19 cellular contexts compared by ENCODE assay signal in the genomic region with DNA sequence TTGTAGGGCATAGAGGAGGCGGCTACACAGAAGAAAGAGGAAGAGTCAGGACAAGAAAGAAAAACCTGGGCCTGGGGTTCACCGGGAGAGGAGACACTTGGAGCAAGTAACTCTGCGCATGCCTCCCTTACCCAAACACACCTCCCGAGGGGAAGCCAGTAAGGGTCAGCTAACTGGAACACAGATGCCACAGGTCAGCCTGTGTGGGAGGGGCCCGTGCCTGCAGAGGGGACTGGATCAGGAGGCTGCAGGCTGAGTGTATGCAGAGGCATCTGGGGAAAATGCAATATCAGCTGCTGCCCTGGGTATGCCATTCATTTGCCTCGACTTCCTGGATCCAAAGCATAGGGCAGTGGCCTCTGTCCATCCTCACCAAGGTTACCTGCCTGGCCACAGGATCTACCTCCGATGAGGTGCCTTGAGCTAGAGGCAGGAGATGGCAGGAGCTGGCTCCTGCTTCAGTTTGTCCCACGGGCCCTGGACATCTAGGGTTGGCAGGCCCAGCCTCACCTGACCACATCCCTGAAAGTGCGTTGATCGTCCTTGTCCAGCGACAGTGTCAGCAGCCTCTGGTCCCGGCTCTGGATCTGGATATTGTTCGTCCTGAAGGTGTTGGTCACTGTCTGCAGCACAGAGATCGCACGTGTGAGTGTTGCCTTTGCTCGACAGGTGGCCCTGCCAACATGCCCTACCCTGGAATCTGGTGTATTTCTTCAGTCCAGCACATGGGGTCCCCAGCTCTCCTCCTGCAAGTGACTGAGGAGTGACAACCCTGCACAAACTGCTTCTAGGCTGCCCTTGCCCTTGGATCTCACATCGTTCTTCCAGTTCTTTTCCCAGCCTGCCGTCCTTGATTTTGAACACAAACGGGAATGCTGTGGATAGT. TPM values are rescaled to one million over a fixed set of nuclear protein-coding genes. Genes with fewer than 3 reads are reported as not detected.
A peak's percentile ranks its signal among the peaks of the same experiment; 100 is the strongest.
DNase-seq lines count a peak whose midpoint lies in the region; ATAC-seq, FAIRE-seq and TF ChIP-seq lines count a peak whose summit lies in the region.
"Had no signal": no experiment of that assay in that cellular context is flagged by ENCODE, and none has a peak within 500 bp of the region (broad histone marks: within the 10 kb centered on the region; RNA-seq: fewer than 3 reads in every experiment).

No MANE protein-coding gene starts in this region.

- DNase-seq in HepG2 (ENCODE audit: low spot score), result peak; percentile 31
- DNase-seq in right lobe of liver, result no peak
- DNase-seq in NCI-H146 treated with DMSO at 0.1 percent for 48 hours (lab: John Stamatoyannopoulos, UW; ENCODE audit: unreplicated experiment), result peak; percentile 6
- DNase-seq in H1 (ENCODE audit: low read depth in 1 of 2, low spot score in 2 of 2), result peak in 1 of 2 experiments; percentile 50
- no peak for DNase-seq in mucosa of descending colon
- no peak for DNase-seq in activated CD4-positive, alpha-beta T cell treated with anti-CD3 and anti-CD28 coated beads, Interleukin-2, amount 50 U/mL, for 4 hours
- DNase-seq in NCI-H510A (lab: John Stamatoyannopoulos, UW), result no peak
- DNase-seq: MV-4-11; naive thymus-derived CD4-positive, alpha-beta T cell; NCI-H345; stimulated activated CD4-positive, alpha-beta T cell treated with anti-CD3 and anti-CD28 coated beads, Interleukin-4, amount 100 ng/mL, for 24 hours; stimulated activated naive B cell treated with anti-CD40 and anti-IgM and Interleukin-4, amounts not matched to agents 10 μg/mL and 1 μg/mL and 100 μg/mL, for 72 hours had no signal

- TF ChIP-seq EP300 in HepG2 (IDR thresholded peaks at IDR 0.05; ENCODE audit: low read depth in 2 of 2, low read length in 2 of 2) (no peak), HepG2 (CRISPR knock-in tag; IDR thresholded peaks at IDR 0.05; ENCODE audit: borderline replicate concordance) (no peak), H1 (IDR thresholded peaks at IDR 0.05; ENCODE audit: borderline replicate concordance in 1 of 2, low read depth in 2 of 2, low read length in 2 of 2) (no peak)

- peak; percentile 53 for TF ChIP-seq CTCF in HepG2 (CRISPR knock-in tag; IDR thresholded peaks at IDR 0.05)
- TF ChIP-seq CTCF in right lobe of liver (IDR thresholded peaks at IDR 0.05), result no peak
- peak; percentile 39 to 68 (median 62) for TF ChIP-seq CTCF in H1 (IDR thresholded peaks at IDR 0.05; ENCODE audit: control extremely low read depth in 1 of 3, insufficient read depth in 1 of 3, low read depth in 1 of 3, low read length in 3 of 3)
- TF ChIP-seq CTCF in mucosa of descending colon (IDR thresholded peaks at IDR 0.05), result no peak

- H3K4me3 ChIP-seq in HepG2 (replicated peaks in 1 of 3; ENCODE audit: insufficient read depth in 1 of 3, low read depth in 2 of 3, low read length in 3 of 3), result no peak overlapping the region
- H3K4me3 ChIP-seq in right lobe of liver, result no peak overlapping the region
- H3K4me3 ChIP-seq in H1 (ENCODE audit: extremely low read depth in 1 of 4, insufficient read depth in 2 of 4, low read depth in 3 of 4, low read length in 4 of 4), result no peak overlapping the region
- H3K4me3 ChIP-seq in mucosa of descending colon, result no peak overlapping the region

- peaks cover 1 to 23% of the 10 kb centered on the region in 2 experiments for H3K27me3 ChIP-seq in HepG2 (ENCODE audit: control insufficient read depth in 1 of 2, insufficient read depth in 2 of 2, low read length in 2 of 2)
- no peaks in the 10 kb centered on the region for H3K27me3 ChIP-seq in right lobe of liver
- peaks cover 0 to 2% (median 0%) of the 10 kb centered on the region in 4 experiments; a peak in 2 of 7 replicates for H3K27me3 ChIP-seq in H1 (replicated peaks in 1 of 4; ENCODE audit: control insufficient read depth in 3 of 4, extremely low read depth in 1 of 4, insufficient read depth in 3 of 4, low read length in 3 of 4)

- ATAC-seq in HepG2, result peak; percentile 86
- ATAC-seq in right lobe of liver, result no peak
- no peak for ATAC-seq in mucosa of descending colon
- ATAC-seq in HG03175 (IDR thresholded peaks at IDR 0.05; ENCODE audit: unreplicated experiment), result no peak
- ATAC-seq: naive thymus-derived CD4-positive, alpha-beta T cell; stimulated activated naive B cell treated with anti-CD40 and anti-IgM and Interleukin-4, amounts not matched to agents 10 μg/mL and 1 μg/mL and 100 μg/mL, for 72 hours had no signal

- no peak overlapping the region for H4K91ac ChIP-seq in H1 (replicated peaks; ENCODE audit: insufficient read length, low read length)

- H2AK5ac ChIP-seq in H1 (ENCODE audit: low read depth, low read length), result peak overlapping the region; percentile 93; the same call in 1 of the 2 replicates

- H3K14ac ChIP-seq in H1 (ENCODE audit: insufficient read length), result no peak overlapping the region

- 14% methylated on average over 7 of the region's 19 CpGs for WGBS in HepG2 (ENCODE audit: low lambda C conversion rate)
- 55% methylated on average over 8 of the region's 19 CpGs for WGBS in right lobe of liver (ENCODE audit: insufficient coverage, low coverage, low lambda C conversion rate, missing lambda C conversion rate)
- 76% methylated on average over 19 of the region's 19 CpGs; no CpG with 5 or more reads in 1 of the 2 experiments for WGBS in H1 (ENCODE audit: extremely low coverage in 1 of 2, insufficient coverage in 1 of 2, insufficient read length in 1 of 2, insufficient replicate concordance in 2 of 2, low coverage in 1 of 2, low lambda C conversion rate in 2 of 2, missing lambda C conversion rate in 1 of 2), 2 experiments

- H2BK20ac ChIP-seq in H1 (ENCODE audit: low read length), result no peak overlapping the region

- no peak overlapping the region; the same call in 1 of the 2 replicates for H4K8ac ChIP-seq in H1 (ENCODE audit: extremely low read depth, insufficient read depth, low read length)

- no peak for TF ChIP-seq POLR2A in HepG2 (IDR thresholded peaks at IDR 0.05; ENCODE audit: insufficient read depth in 1 of 2, low read depth in 2 of 2, low read length in 2 of 2)
- no peak for TF ChIP-seq POLR2A in right lobe of liver (IDR thresholded peaks at IDR 0.05)
- no peak for TF ChIP-seq POLR2A in H1 (IDR thresholded peaks at IDR 0.05; ENCODE audit: control extremely low read depth in 1 of 2, low read depth in 2 of 2, low read length in 2 of 2)

- CTCF ChIA-PET in HepG2 (lab: Yijun Ruan, JAX; ENCODE audit: low intra/inter-chr PET ratio, low total read pairs), result interaction anchor here (1.7 kb wide), 1 partner anchor 91 kb away, joined by 4 read pairs; no protein-coding TSS in a partner anchor
- CTCF ChIA-PET in H1 (lab: Charles Lee; ENCODE audit: partially characterized antibody), result interaction anchor here (0.7 to 8.2 kb wide), 16 partner anchors 12 to 394 kb away, joined by 3 to 107 read pairs (median 5); no protein-coding TSS in a partner anchor

- FAIRE-seq in HepG2 (lab: Jason Lieb, UNC), result no peak
- FAIRE-seq in H1 (lab: Jason Lieb, UNC), result peak; percentile 69
- FAIRE-seq: bronchial epithelial cell, endothelial cell of umbilical vein, GM18507 had no signal

- H3K4me2 ChIP-seq in HepG2 (ENCODE audit: low read depth, low read length) (no peak overlapping the region), H1 (ENCODE audit: insufficient read depth in 1 of 2, low read depth in 2 of 2, low read length in 2 of 2) (no peak overlapping the region)

- H3K79me2 ChIP-seq in HepG2 (ENCODE audit: insufficient read depth, low read length) (no peaks in the 10 kb centered on the region), H1 (ENCODE audit: control insufficient read depth in 1 of 2, insufficient read depth in 2 of 2, low read length in 2 of 2) (no peaks in the 10 kb centered on the region)

- no peak overlapping the region for H3K18ac ChIP-seq in H1 (ENCODE audit: extremely low read depth, low read length)

- peak overlapping the region; percentile 40; the same call in 1 of the 2 replicates for H2BK15ac ChIP-seq in H1 (ENCODE audit: low read length)

- POLR2A ChIA-PET in HepG2 (lab: Yijun Ruan, JAX) (no interaction called here), H1 (lab: Charles Lee; ENCODE audit: partially characterized antibody) (no interaction called here)

- H3K9ac ChIP-seq in HepG2 (ENCODE audit: insufficient read depth, low read depth, low read length) (no peak overlapping the region), H1 (replicated peaks in 1 of 4; ENCODE audit: extremely low read depth in 1 of 4, low read depth in 3 of 4, low read length in 3 of 4) (no peak overlapping the region)

- H3K4me1 ChIP-seq in HepG2 (ENCODE audit: insufficient read depth, low read length), result no peaks in the 10 kb centered on the region
- H3K4me1 ChIP-seq in right lobe of liver, result peaks cover 0 to 6% (median 0%) of the 10 kb centered on the region in 4 donors
- peaks cover 0 to 15% (median 6%) of the 10 kb centered on the region in 4 experiments; a peak in 6 of 7 replicates for H3K4me1 ChIP-seq in H1 (replicated peaks in 1 of 4; ENCODE audit: control insufficient read depth in 3 of 4, insufficient read depth in 4 of 4, low read length in 3 of 4)
- H3K4me1 ChIP-seq in mucosa of descending colon (ENCODE audit: low read depth), result no peaks in the 10 kb centered on the region

- no peak overlapping the region for H3K27ac ChIP-seq in HepG2 (ENCODE audit: extremely low read length, insufficient read depth, low read length)
- H3K27ac ChIP-seq in right lobe of liver, result no peak overlapping the region
- no peak overlapping the region for H3K27ac ChIP-seq in H1 (ENCODE audit: low read depth, low read length)

- H3K23me2 ChIP-seq in H1 (ENCODE audit: low read depth, low read length), result peaks cover 4% of the 10 kb centered on the region; the same call in 1 of the 2 replicates

- 0 out of 2 replicates have a peak overlapping the region, but pooled peaks have one; percentile 27 for H2BK12ac ChIP-seq in H1 (ENCODE audit: low read depth, low read length)

- no peaks in the 10 kb centered on the region for H4K20me1 ChIP-seq in HepG2 (ENCODE audit: insufficient read depth, low read length)
- H4K20me1 ChIP-seq in H1 (replicated peaks in 1 of 2; ENCODE audit: control insufficient read depth in 1 of 2, insufficient read depth in 2 of 2, low read length in 2 of 2), result no peaks in the 10 kb centered on the region

- intact Hi-C loops in HepG2 (cut with micrococcal nuclease; ENCODE audit: unreplicated experiment), result loop anchor here (5.0 kb wide), 1 partner anchor 94 kb away; no protein-coding TSS in a partner anchor
- intact Hi-C loops in right lobe of liver (cut with DNase I), result no loop called here
- intact Hi-C loops in mucosa of descending colon (cut with DNase I, micrococcal nuclease), result no loop called here

- no peaks in the 10 kb centered on the region for H3K79me1 ChIP-seq in H1 (ENCODE audit: low read depth, low read length)

- no TSS peak for BruUV-seq in HepG2 (replicated peaks; lab: Mats Ljungman, UMichigan)

- no peak overlapping the region for H3K4ac ChIP-seq in H1 (replicated peaks; ENCODE audit: insufficient read length, low read depth, low read length)

- no peak overlapping the region for H2AFZ ChIP-seq in HepG2 (ENCODE audit: low read length)
- H2AFZ ChIP-seq in H1 (ENCODE audit: low read length), result no peak overlapping the region

- H3K9me3 ChIP-seq in HepG2 (ENCODE audit: low read length) (no peaks in the 10 kb centered on the region), right lobe of liver (no peaks in the 10 kb centered on the region), H1 (ENCODE audit: insufficient read depth in 2 of 2, low read depth in 1 of 2, low read length in 1 of 2) (no peaks in the 10 kb centered on the region), mucosa of descending colon (no peaks in the 10 kb centered on the region)

- no peak overlapping the region for H4K5ac ChIP-seq in H1 (ENCODE audit: insufficient read length, low read depth, low read length)

- in situ Hi-C loops in HepG2 (cut with HindIII; ENCODE audit: extremely low pct_ligation_motif_present, low pct_unique_long_range_greater_than_20kb), result no loop called here

- no peak overlapping the region for H2BK120ac ChIP-seq in H1 (replicated peaks; ENCODE audit: low read depth, low read length)

- H3K36me3 ChIP-seq in HepG2 (replicated peaks in 1 of 2; ENCODE audit: control insufficient read depth in 1 of 2, insufficient read depth in 2 of 2, low read length in 2 of 2), result no peaks in the 10 kb centered on the region
- no peaks in the 10 kb centered on the region for H3K36me3 ChIP-seq in right lobe of liver
- no peaks in the 10 kb centered on the region for H3K36me3 ChIP-seq in H1 (ENCODE audit: control insufficient read depth in 2 of 4, insufficient read depth in 4 of 4, low read length in 3 of 4)
- no peaks in the 10 kb centered on the region for H3K36me3 ChIP-seq in mucosa of descending colon (ENCODE audit: low read depth)

- H2BK5ac ChIP-seq in H1 (ENCODE audit: low read depth, low read length), result 0 out of 2 replicates have a peak overlapping the region, but pooled peaks have one; percentile 19

- no peak overlapping the region for H3K23ac ChIP-seq in H1 (ENCODE audit: insufficient read length)

- TF ChIP-seq RAD21 in HepG2 (CRISPR knock-in tag; IDR thresholded peaks at IDR 0.05) (no peak), H1 (IDR thresholded peaks at IDR 0.05 in 1 of 2, conservative IDR thresholded peaks at IDR 0.05 in 1 of 2; ENCODE audit: low read depth in 2 of 2, low read length in 2 of 2) (peak; percentile 64 to 74)

- H3K56ac ChIP-seq in H1 (replicated peaks; ENCODE audit: insufficient read length, low read depth, low read length), result no peak overlapping the region

RNA-seq across cellular contexts. Expression of a gene that starts 4.6 kb away (rescaled TPM):
- total RNA-seq in HepG2 (2016; rRNA removed; fragmentation: Illumina TruSeq; extraction: Trizol), result not detected in 2 replicates
- total RNA-seq in HepG2 (2016; cell fraction: cytosol; rRNA removed; fragmentation: Illumina TruSeq; extraction: Trizol; ENCODE audit: low read depth), result not detected in 2 replicates
- total RNA-seq in HepG2 (2016; cell fraction: insoluble cytoplasmic fraction; rRNA removed; fragmentation: Illumina TruSeq; extraction: Trizol), result not detected in 2 replicates
- total RNA-seq in HepG2 (2016; cell fraction: membrane; rRNA removed; fragmentation: Illumina TruSeq; extraction: Trizol), result not detected in 2 replicates
- total RNA-seq in HepG2 (2016; cell fraction: nucleus; rRNA removed; fragmentation: Illumina TruSeq; extraction: Trizol), result not detected in 2 replicates
- not detected in 2 replicates for polyA plus RNA-seq in HepG2 (2011; rRNA removed)
- not detected in 2 replicates for polyA plus RNA-seq in HepG2 (2011; cell fraction: cytosol; rRNA removed)
- polyA plus RNA-seq in HepG2 (2011; cell fraction: nucleus; rRNA removed), result not detected in 2 replicates
- polyA plus RNA-seq in HepG2 (2012), result not detected in 2 replicates
- not detected in 2 replicates for polyA plus RNA-seq in HepG2 (2016; cell fraction: cytosol; fragmentation: Illumina TruSeq; extraction: Trizol; ENCODE audit: low read depth)
- polyA plus RNA-seq in HepG2 (2016; cell fraction: insoluble cytoplasmic fraction; fragmentation: Illumina TruSeq; extraction: Trizol; ENCODE audit: low read depth), result not detected in 2 replicates
- not detected in 2 replicates for polyA plus RNA-seq in HepG2 (2016; cell fraction: membrane; fragmentation: Illumina TruSeq; extraction: Trizol; ENCODE audit: low read depth)
- not detected in 2 replicates for polyA plus RNA-seq in HepG2 (2016; cell fraction: nucleus; fragmentation: Illumina TruSeq; extraction: Trizol; ENCODE audit: insufficient read depth, low read depth)
- not detected in 2 replicates for polyA minus RNA-seq in HepG2 (2011; rRNA and poly(A)+ RNA removed; ENCODE audit: low replicate concordance)
- polyA minus RNA-seq in HepG2 (2011; cell fraction: cytosol; rRNA and poly(A)+ RNA removed), result not detected in 2 replicates
- polyA minus RNA-seq in HepG2 (2011; cell fraction: nucleus; rRNA and poly(A)+ RNA removed), result not detected in 2 replicates
- total RNA-seq in right lobe of liver, result not detected
- 2.6 and 2.8 TPM in 2 replicates for total RNA-seq in H1 (2021; fragmentation: NEBNext Ultra II Directional; extraction: Animal tissue kit (Norgen Biotek cat#: 25700))
- polyA plus RNA-seq in H1 (2011; rRNA removed), result 2.7 and 3.5 TPM in 2 replicates
- polyA plus RNA-seq in H1 (2011; cell fraction: cytosol; rRNA removed), result 3.2 TPM
- 3.5 TPM for polyA plus RNA-seq in H1 (2011; cell fraction: nucleus; rRNA removed)
- 1.8 to 3.3 TPM (median 3.0 TPM) in 4 replicates for polyA plus RNA-seq in H1 (2012, experiment 1 of 2)
- polyA plus RNA-seq in H1 (2012, experiment 2 of 2), result 2.3 TPM
- polyA plus RNA-seq in H1 (2013, experiment 1 of 2), result 2.5 TPM
- 2.2 TPM for polyA plus RNA-seq in H1 (2013, experiment 2 of 2)
- polyA minus RNA-seq in H1 (2011; rRNA and poly(A)+ RNA removed), result 2.8 and 3.6 TPM in 2 replicates
- 2.3 TPM for polyA minus RNA-seq in H1 (2011; cell fraction: cytosol; rRNA and poly(A)+ RNA removed)
- 4.0 TPM for polyA minus RNA-seq in H1 (2011; cell fraction: nucleus; rRNA and poly(A)+ RNA removed)
- total RNA-seq in mucosa of descending colon, result 1 to 10 TPM; 2.0 to 6.1 (median 5.6) TPM
- total RNA-seq: bronchial epithelial cell, endothelial cell of umbilical vein, H4, renal cortical epithelial cell had no signal
- polyA plus RNA-seq: endothelial cell of umbilical vein; naive thymus-derived CD4-positive, alpha-beta T cell had no signal

RNA-seq across cellular contexts. Expression of a gene that starts 45.4 kb away (rescaled TPM):
- total RNA-seq in HepG2 (2016; rRNA removed; fragmentation: Illumina TruSeq; extraction: Trizol) (not detected in 2 replicates), right lobe of liver (not detected), mucosa of descending colon (not detected)
- not detected in 2 replicates for total RNA-seq in HepG2 (2016; cell fraction: cytosol; rRNA removed; fragmentation: Illumina TruSeq; extraction: Trizol; ENCODE audit: low read depth)
- total RNA-seq in HepG2 (2016; cell fraction: insoluble cytoplasmic fraction; rRNA removed; fragmentation: Illumina TruSeq; extraction: Trizol), result not detected in 2 replicates
- total RNA-seq in HepG2 (2016; cell fraction: membrane; rRNA removed; fragmentation: Illumina TruSeq; extraction: Trizol), result not detected in 2 replicates
- total RNA-seq in HepG2 (2016; cell fraction: nucleus; rRNA removed; fragmentation: Illumina TruSeq; extraction: Trizol), result not detected in 2 replicates
- polyA plus RNA-seq in HepG2 (2011; rRNA removed) (not detected in 2 replicates), H1 (2011; rRNA removed) (not detected in 2 replicates)
- polyA plus RNA-seq in HepG2 (2011; cell fraction: cytosol; rRNA removed), result not detected in 2 replicates
- polyA plus RNA-seq in HepG2 (2011; cell fraction: nucleus; rRNA removed), result not detected in 2 replicates
- not detected in 2 replicates for polyA plus RNA-seq in HepG2 (2012)
- not detected in 2 replicates for polyA plus RNA-seq in HepG2 (2016; cell fraction: cytosol; fragmentation: Illumina TruSeq; extraction: Trizol; ENCODE audit: low read depth)
- polyA plus RNA-seq in HepG2 (2016; cell fraction: insoluble cytoplasmic fraction; fragmentation: Illumina TruSeq; extraction: Trizol; ENCODE audit: low read depth), result not detected in 2 replicates
- not detected in 2 replicates for polyA plus RNA-seq in HepG2 (2016; cell fraction: membrane; fragmentation: Illumina TruSeq; extraction: Trizol; ENCODE audit: low read depth)
- not detected in 2 replicates for polyA plus RNA-seq in HepG2 (2016; cell fraction: nucleus; fragmentation: Illumina TruSeq; extraction: Trizol; ENCODE audit: insufficient read depth, low read depth)
- polyA minus RNA-seq in HepG2 (2011; rRNA and poly(A)+ RNA removed; ENCODE audit: low replicate concordance), result not detected in 2 replicates
- not detected in 2 replicates for polyA minus RNA-seq in HepG2 (2011; cell fraction: cytosol; rRNA and poly(A)+ RNA removed)
- polyA minus RNA-seq in HepG2 (2011; cell fraction: nucleus; rRNA and poly(A)+ RNA removed), result not detected in 2 replicates
- not detected in 2 replicates for total RNA-seq in H1 (2021; fragmentation: NEBNext Ultra II Directional; extraction: Animal tissue kit (Norgen Biotek cat#: 25700))
- polyA plus RNA-seq in H1 (2011; cell fraction: cytosol; rRNA removed), result not detected
- not detected for polyA plus RNA-seq in H1 (2011; cell fraction: nucleus; rRNA removed)
- polyA plus RNA-seq in H1 (2012, experiment 1 of 2), result not detected in 4 replicates
- polyA plus RNA-seq in H1 (2012, experiment 2 of 2), result not detected
- polyA plus RNA-seq in H1 (2013, experiment 1 of 2), result not detected
- polyA plus RNA-seq in H1 (2013, experiment 2 of 2), result not detected
- not detected in 2 replicates for polyA minus RNA-seq in H1 (2011; rRNA and poly(A)+ RNA removed)
- not detected for polyA minus RNA-seq in H1 (2011; cell fraction: cytosol; rRNA and poly(A)+ RNA removed)
- not detected for polyA minus RNA-seq in H1 (2011; cell fraction: nucleus; rRNA and poly(A)+ RNA removed)
- total RNA-seq: bronchial epithelial cell, endothelial cell of umbilical vein, H4, renal cortical epithelial cell had no signal
- polyA plus RNA-seq: CD14-positive monocyte; endothelial cell of umbilical vein; naive thymus-derived CD4-positive, alpha-beta T cell had no signal

RNA-seq across cellular contexts. Expression of a gene that starts 59.1 kb away (rescaled TPM):
- total RNA-seq in HepG2 (2016; rRNA removed; fragmentation: Illumina TruSeq; extraction: Trizol) (not detected in 2 replicates), right lobe of liver (not detected), mucosa of descending colon (not detected)
- total RNA-seq in HepG2 (2016; cell fraction: cytosol; rRNA removed; fragmentation: Illumina TruSeq; extraction: Trizol; ENCODE audit: low read depth), result not detected in 2 replicates
- total RNA-seq in HepG2 (2016; cell fraction: insoluble cytoplasmic fraction; rRNA removed; fragmentation: Illumina TruSeq; extraction: Trizol), result not detected in 2 replicates
- total RNA-seq in HepG2 (2016; cell fraction: membrane; rRNA removed; fragmentation: Illumina TruSeq; extraction: Trizol), result not detected in 2 replicates
- not detected in 2 replicates for total RNA-seq in HepG2 (2016; cell fraction: nucleus; rRNA removed; fragmentation: Illumina TruSeq; extraction: Trizol)
- polyA plus RNA-seq in HepG2 (2011; rRNA removed) (not detected in 2 replicates), H1 (2011; rRNA removed) (not detected in 2 replicates)
- polyA plus RNA-seq in HepG2 (2011; cell fraction: cytosol; rRNA removed), result not detected in 2 replicates
- polyA plus RNA-seq in HepG2 (2011; cell fraction: nucleus; rRNA removed), result not detected in 2 replicates
- not detected in 2 replicates for polyA plus RNA-seq in HepG2 (2012)
- not detected in 2 replicates for polyA plus RNA-seq in HepG2 (2016; cell fraction: cytosol; fragmentation: Illumina TruSeq; extraction: Trizol; ENCODE audit: low read depth)
- polyA plus RNA-seq in HepG2 (2016; cell fraction: insoluble cytoplasmic fraction; fragmentation: Illumina TruSeq; extraction: Trizol; ENCODE audit: low read depth), result not detected in 2 replicates
- polyA plus RNA-seq in HepG2 (2016; cell fraction: membrane; fragmentation: Illumina TruSeq; extraction: Trizol; ENCODE audit: low read depth), result not detected in 2 replicates
- polyA plus RNA-seq in HepG2 (2016; cell fraction: nucleus; fragmentation: Illumina TruSeq; extraction: Trizol; ENCODE audit: insufficient read depth, low read depth), result not detected in 2 replicates
- not detected in 2 replicates for polyA minus RNA-seq in HepG2 (2011; rRNA and poly(A)+ RNA removed; ENCODE audit: low replicate concordance)
- not detected in 2 replicates for polyA minus RNA-seq in HepG2 (2011; cell fraction: cytosol; rRNA and poly(A)+ RNA removed)
- not detected in 2 replicates for polyA minus RNA-seq in HepG2 (2011; cell fraction: nucleus; rRNA and poly(A)+ RNA removed)
- total RNA-seq in H1 (2021; fragmentation: NEBNext Ultra II Directional; extraction: Animal tissue kit (Norgen Biotek cat#: 25700)), result not detected in 2 replicates
- not detected for polyA plus RNA-seq in H1 (2011; cell fraction: cytosol; rRNA removed)
- polyA plus RNA-seq in H1 (2011; cell fraction: nucleus; rRNA removed), result not detected
- not detected in 4 replicates for polyA plus RNA-seq in H1 (2012, experiment 1 of 2)
- not detected for polyA plus RNA-seq in H1 (2012, experiment 2 of 2)
- not detected for polyA plus RNA-seq in H1 (2013, experiment 1 of 2)
- not detected for polyA plus RNA-seq in H1 (2013, experiment 2 of 2)
- polyA minus RNA-seq in H1 (2011; rRNA and poly(A)+ RNA removed), result not detected in 2 replicates
- polyA minus RNA-seq in H1 (2011; cell fraction: cytosol; rRNA and poly(A)+ RNA removed), result not detected
- not detected for polyA minus RNA-seq in H1 (2011; cell fraction: nucleus; rRNA and poly(A)+ RNA removed)
- total RNA-seq: bronchial epithelial cell, endothelial cell of umbilical vein, renal cortical epithelial cell had no signal
- polyA plus RNA-seq: CD14-positive monocyte; endothelial cell of umbilical vein; naive thymus-derived CD4-positive, alpha-beta T cell had no signal

Comparison
In these comparisons a context has a peak if more than half of its experiments do, and no peak if none do; other contexts are left out.
1. DNase-seq: peak in HepG2 (single experiment) and NCI-H146 treated with DMSO at 0.1 percent for 48 hours (single experiment); none in right lobe of liver (0 of 3), mucosa of descending colon (0 of 3), activated CD4-positive, alpha-beta T cell treated with anti-CD3 and anti-CD28 coated beads, Interleukin-2, amount 50 U/mL, for 4 hours (0 of 2) and NCI-H510A (single experiment).
2. CTCF ChIP-seq: peak in HepG2 (single experiment) and H1 (3 of 3); none in right lobe of liver (0 of 4) and mucosa of descending colon (single experiment).